14 cellular contexts compared by ENCODE assay signal in the genomic region with DNA sequence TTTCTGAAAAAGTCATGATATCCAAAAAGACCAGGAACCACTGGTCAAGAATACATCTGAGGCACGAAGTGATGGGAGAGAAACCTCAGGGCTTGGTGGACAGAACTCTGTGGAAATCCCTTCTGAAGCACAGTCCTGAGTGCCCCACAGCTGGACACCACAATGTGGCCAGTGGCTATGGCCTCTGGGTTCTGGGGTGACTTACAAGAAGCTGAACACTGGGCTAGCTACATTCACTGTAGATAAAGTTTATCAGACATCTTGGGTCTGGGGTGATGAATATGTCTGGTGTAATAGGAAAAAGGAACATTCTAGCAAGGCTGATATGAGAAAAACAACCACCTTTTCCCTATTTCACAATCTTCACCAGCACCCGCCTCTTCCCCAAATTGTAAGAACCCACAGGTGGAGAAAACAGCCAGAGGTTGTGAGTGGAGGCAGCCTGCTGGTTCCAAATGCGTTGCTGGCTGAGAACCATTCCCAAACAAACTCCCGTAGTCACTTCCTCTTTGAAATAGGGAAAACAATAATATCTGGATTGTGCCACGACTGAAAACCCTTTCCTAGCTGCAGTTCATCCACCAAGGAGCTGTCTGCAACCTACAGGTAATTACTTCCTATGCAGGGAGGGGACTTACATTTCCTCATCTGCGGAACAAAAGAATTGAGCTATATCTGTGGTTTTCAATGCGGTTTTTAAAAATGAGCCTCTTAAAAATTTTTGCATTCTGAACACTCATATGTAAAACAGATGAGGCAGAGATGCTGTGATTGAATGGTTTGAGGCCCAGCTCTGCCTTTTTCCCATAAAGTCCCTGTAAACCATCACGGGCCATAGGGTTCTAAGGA.
DNase-seq lines count a peak whose midpoint lies in the region; ATAC-seq and TF ChIP-seq lines count a peak whose summit lies in the region.
"Had no signal": no experiment of that assay in that cellular context is flagged by ENCODE, and none has a peak within 500 bp of the region (broad histone marks: within the 10 kb centered on the region; RNA-seq: fewer than 3 reads in every experiment).

No MANE protein-coding gene starts in this region.

- H3K9me2 ChIP-seq in MM.1S (replicated peaks; ENCODE audit: insufficient read depth, low read length): no peaks in the 10 kb centered on the region

- H3K36me3 Mint-ChIP-seq in activated T-helper 17 cell treated with anti-CD3 and anti-CD28 coated beads, Interleukin-2, amount 50 U/mL, for 72 hours (ENCODE audit: low read depth): peaks cover 6% of the 10 kb centered on the region
- H3K36me3 Mint-ChIP-seq in progenitor cell of endocrine pancreas (ENCODE audit: insufficient read depth): no peaks in the 10 kb centered on the region
- H3K36me3 Mint-ChIP-seq: natural killer cell had no signal

- H3K4me3 Mint-ChIP-seq in activated T-helper 17 cell treated with anti-CD3 and anti-CD28 coated beads, Interleukin-2, amount 50 U/mL, for 72 hours: peak overlapping the region; percentile 63
- H3K4me3 Mint-ChIP-seq in progenitor cell of endocrine pancreas (ENCODE audit: low read depth): no peak overlapping the region
- H3K4me3 Mint-ChIP-seq: natural killer cell had no signal

- intact Hi-C loops in ovary (cut with DNase I): no loop called here

- DNase-seq in BJ (ENCODE audit: low read depth): peak; percentile 25
- peak; percentile 20 for DNase-seq in GF-D8 (lab: John Stamatoyannopoulos, UW)
- DNase-seq in MM.1S: peak; percentile 29
- no peak for DNase-seq in ovary
- no peak for DNase-seq in trophoblast cell
- no peak for DNase-seq in progenitor cell of endocrine pancreas (ENCODE audit: low spot score, unreplicated experiment)
- DNase-seq: brain microvascular endothelial cell, natural killer cell, NCI-H1694, PC-3 had no signal

- no peak overlapping the region for H3K18ac ChIP-seq in trophoblast cell (ENCODE audit: low read length)

- H2AFZ ChIP-seq in MM.1S (ENCODE audit: low read length) (no peak overlapping the region), trophoblast cell (ENCODE audit: insufficient read depth, low read length, poor library complexity) (no peak overlapping the region)

- no peak overlapping the region for H2BK120ac ChIP-seq in trophoblast cell (ENCODE audit: insufficient read depth, low read length, poor library complexity)

- CTCF ChIA-PET in BJ (lab: Yijun Ruan, JAX): interaction anchor here (1.2 kb wide), 1 partner anchor 15 kb away, joined by 3 read pairs; no protein-coding TSS in a partner anchor

- H3K4me2 ChIP-seq in MM.1S (ENCODE audit: low read depth, low read length) (no peak overlapping the region), trophoblast cell (ENCODE audit: low read length) (no peak overlapping the region)

- H2AK5ac ChIP-seq in trophoblast cell (ENCODE audit: low read length): no peak overlapping the region

- no peak overlapping the region for H3K9ac ChIP-seq in MM.1S (ENCODE audit: low read length)
- H3K9ac ChIP-seq in trophoblast cell (ENCODE audit: low read length): no peak overlapping the region

- no peaks in the 10 kb centered on the region for H4K20me1 ChIP-seq in MM.1S (ENCODE audit: insufficient read depth, low read length)

- no peak overlapping the region for H3K4ac ChIP-seq in trophoblast cell (ENCODE audit: low read depth, low read length)

- H3K27ac Mint-ChIP-seq in activated T-helper 17 cell treated with anti-CD3 and anti-CD28 coated beads, Interleukin-2, amount 50 U/mL, for 72 hours: peak overlapping the region; percentile 73
- H3K27ac Mint-ChIP-seq in progenitor cell of endocrine pancreas: no peak overlapping the region

- no peaks in the 10 kb centered on the region for H3F3A ChIP-seq in MM.1S (ENCODE audit: insufficient read depth, low read length)

- peak; percentile 74 for ATAC-seq in activated T-helper 17 cell treated with anti-CD3 and anti-CD28 coated beads, Interleukin-2, amount 50 U/mL, for 72 hours (replicated peaks)
- no peak for ATAC-seq in HG02759 (IDR thresholded peaks at IDR 0.05; ENCODE audit: unreplicated experiment)
- ATAC-seq: PC-3 had no signal

- no peaks in the 10 kb centered on the region for H3K9me3 ChIP-seq in MM.1S (replicated peaks; ENCODE audit: insufficient read depth, low read length)
- H3K9me3 ChIP-seq in ovary: no peaks in the 10 kb centered on the region
- H3K9me3 ChIP-seq in trophoblast cell (ENCODE audit: insufficient read depth, low read depth, low read length): peaks cover 1% of the 10 kb centered on the region
- H3K9me3 ChIP-seq: HAP-1 had no signal

- H3K27me3 ChIP-seq in BJ (ENCODE audit: control insufficient read depth, insufficient read depth, low read length) (no peaks in the 10 kb centered on the region; the same call in 1 of the 2 replicates), MM.1S (replicated peaks; ENCODE audit: insufficient read depth, low read length) (no peaks in the 10 kb centered on the region), ovary (no peaks in the 10 kb centered on the region), trophoblast cell (ENCODE audit: insufficient read depth, low read length) (no peaks in the 10 kb centered on the region)
- H3K27me3 ChIP-seq: brain microvascular endothelial cell had no signal

- H4K8ac ChIP-seq in trophoblast cell (ENCODE audit: low read depth, low read length): no peak overlapping the region

- H2BK12ac ChIP-seq in trophoblast cell (ENCODE audit: low read length): no peak overlapping the region

- H3K36me3 ChIP-seq in BJ (ENCODE audit: control insufficient read depth, insufficient read depth, low read length) (no peaks in the 10 kb centered on the region), MM.1S (replicated peaks; ENCODE audit: insufficient read depth, low read length) (no peaks in the 10 kb centered on the region; the same call in 1 of the 2 replicates), ovary (no peaks in the 10 kb centered on the region), trophoblast cell (ENCODE audit: control insufficient read depth in 1 of 2, insufficient read depth in 2 of 2, low read length in 2 of 2) (no peaks in the 10 kb centered on the region)
- H3K36me3 ChIP-seq: brain microvascular endothelial cell, HAP-1 had no signal

- no peak for TF ChIP-seq POLR2A in ovary (IDR thresholded peaks at IDR 0.05)

- H4K91ac ChIP-seq in trophoblast cell (ENCODE audit: low read depth, low read length): no peak overlapping the region

- H3K9me3 Mint-ChIP-seq in activated T-helper 17 cell treated with anti-CD3 and anti-CD28 coated beads, Interleukin-2, amount 50 U/mL, for 72 hours: no peaks in the 10 kb centered on the region
- no peaks in the 10 kb centered on the region for H3K9me3 Mint-ChIP-seq in progenitor cell of endocrine pancreas (ENCODE audit: low read depth)
- H3K9me3 Mint-ChIP-seq: natural killer cell had no signal

- 49 to 65% (median 58%) methylated on average over 8 of the region's 8 CpGs for WGBS in ovary, 3 donors
- no CpG with 5 or more reads among the region's 8 CpGs for WGBS in trophoblast cell (ENCODE audit: extremely low coverage, insufficient coverage, insufficient read length)

- no peaks in the 10 kb centered on the region for H3K27me3 Mint-ChIP-seq in activated T-helper 17 cell treated with anti-CD3 and anti-CD28 coated beads, Interleukin-2, amount 50 U/mL, for 72 hours
- no peaks in the 10 kb centered on the region for H3K27me3 Mint-ChIP-seq in progenitor cell of endocrine pancreas

- H3K4me3 ChIP-seq in BJ (ENCODE audit: low read depth, low read length) (no peak overlapping the region), MM.1S (ENCODE audit: low read length) (no peak overlapping the region), ovary (no peak overlapping the region), trophoblast cell (ENCODE audit: low read depth, low read length) (no peak overlapping the region)
- H3K4me3 ChIP-seq: HAP-1 had no signal

- H3K4me1 Mint-ChIP-seq in activated T-helper 17 cell treated with anti-CD3 and anti-CD28 coated beads, Interleukin-2, amount 50 U/mL, for 72 hours: peaks cover 22% of the 10 kb centered on the region
- no peaks in the 10 kb centered on the region for H3K4me1 Mint-ChIP-seq in progenitor cell of endocrine pancreas (ENCODE audit: low read depth)

- H3K27ac ChIP-seq in MM.1S (ENCODE audit: low read length) (no peak overlapping the region), ovary (no peak overlapping the region), trophoblast cell (ENCODE audit: low read depth, low read length) (no peak overlapping the region)
- H3K27ac ChIP-seq: brain microvascular endothelial cell, C4-2B had no signal

- H3K79me1 ChIP-seq in trophoblast cell (ENCODE audit: low read length): no peaks in the 10 kb centered on the region

- no peak overlapping the region for H2BK5ac ChIP-seq in trophoblast cell (ENCODE audit: low read depth, low read length, poor library complexity)

- TF ChIP-seq EP300 in ovary (IDR thresholded peaks at IDR 0.05): no peak

- no peak overlapping the region for H3K14ac ChIP-seq in trophoblast cell (ENCODE audit: low read length)

- no peak for TF ChIP-seq CTCF in BJ (IDR thresholded peaks at IDR 0.05; ENCODE audit: insufficient read depth, low read depth, low read length)
- TF ChIP-seq CTCF in MM.1S (IDR thresholded peaks at IDR 0.05; ENCODE audit: low read length): no peak
- no peak for TF ChIP-seq CTCF in ovary (IDR thresholded peaks at IDR 0.05)
- TF ChIP-seq CTCF in progenitor cell of endocrine pancreas (IDR thresholded peaks at IDR 0.05; ENCODE audit: unreplicated experiment): no peak

- H3K79me2 ChIP-seq in MM.1S (ENCODE audit: low read length) (no peaks in the 10 kb centered on the region), trophoblast cell (ENCODE audit: control insufficient read depth, insufficient read depth, low read length, poor library complexity) (no peaks in the 10 kb centered on the region)

- peaks cover 10% of the 10 kb centered on the region for H3K4me1 ChIP-seq in MM.1S (ENCODE audit: low read length)
- H3K4me1 ChIP-seq in ovary (ENCODE audit: insufficient read depth): no peaks in the 10 kb centered on the region
- H3K4me1 ChIP-seq in trophoblast cell (ENCODE audit: control insufficient read depth in 1 of 2, insufficient read depth in 2 of 2, low read length in 2 of 2): no peaks in the 10 kb centered on the region
- H3K4me1 ChIP-seq: HAP-1 had no signal

- POLR2A ChIA-PET in BJ (lab: Charles Lee): no interaction called here

- no peak overlapping the region for H3K23ac ChIP-seq in trophoblast cell (ENCODE audit: low read length)

- no peak overlapping the region for H4K12ac ChIP-seq in trophoblast cell (ENCODE audit: low read depth, low read length)

Comparison
In these comparisons a context has a peak if more than half of its experiments do, and no peak if none do; other contexts are left out.
1. DNase-seq: peak in BJ (single experiment), GF-D8 (single experiment) and MM.1S (single experiment); none in ovary (0 of 5), trophoblast cell (0 of 2) and progenitor cell of endocrine pancreas (single experiment).